In the genomic region with DNA sequence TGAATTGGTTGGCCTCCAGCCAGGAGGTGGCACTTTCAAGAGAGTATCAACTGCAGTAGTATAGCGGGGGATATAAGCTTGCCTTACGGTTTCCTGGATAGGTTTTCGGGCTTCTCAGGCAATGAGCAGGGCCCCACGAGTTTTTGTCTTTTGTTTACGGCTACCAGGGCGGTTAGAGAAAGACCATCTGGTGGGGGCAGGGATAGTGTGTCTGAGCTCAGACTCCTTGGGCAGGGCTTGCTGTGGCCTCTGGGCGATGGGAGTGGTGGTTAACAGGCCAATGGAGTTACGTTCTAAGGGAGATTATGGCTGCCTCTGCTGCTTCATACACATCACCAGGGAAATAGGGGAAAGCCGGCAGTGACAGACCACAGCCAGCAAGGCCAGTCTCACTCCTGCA, we compare ENCODE assay signal across 12 cellular contexts.
"Had no signal": no experiment of that assay in that cellular context is flagged by ENCODE, and none has a peak within 500 bp of the region (broad histone marks: within the 10 kb centered on the region; RNA-seq: fewer than 3 reads in every experiment).

No MANE protein-coding gene starts in this region.

- H3K9me3 Mint-ChIP-seq: dendritic cell treated with granulocyte-macrophage colony-stimulating factor and Interleukin-4, amounts not matched to agents 40 ng/mL and 50 ng/mL, for 4 days had no signal

- H3K9me3 ChIP-seq: uterus had no signal

- H3K27me3 ChIP-seq: uterus had no signal

- DNase-seq: activated gamma-delta T cell; activated T-cell treated with anti-CD3 and anti-CD28 coated beads, Interleukin-2, amount 50 U/mL, for 4 hours; anterior cingulate cortex; cerebellar nuclear complex; hypothalamus; mesenchymal stem cell; stimulated activated CD4-positive, alpha-beta T cell treated with anti-CD3 and anti-CD28 coated beads, Interleukin-4, amount 100 ng/mL, for 4 hours; T-helper 2 cell; uterus had no signal

- H3K27ac ChIP-seq: skin epidermis, uterus had no signal

- H3K27ac Mint-ChIP-seq: activated naive CD8-positive, alpha-beta T cell; dendritic cell treated with granulocyte-macrophage colony-stimulating factor and Interleukin-4, amounts not matched to agents 40 ng/mL and 50 ng/mL, for 4 days had no signal

- H3K4me1 ChIP-seq: uterus had no signal

- H3K4me3 Mint-ChIP-seq: activated naive CD8-positive, alpha-beta T cell; activated T-cell treated with anti-CD3 and anti-CD28 coated beads, Interleukin-2, amount 50 U/mL, for 4 hours; dendritic cell treated with granulocyte-macrophage colony-stimulating factor and Interleukin-4, amounts not matched to agents 40 ng/mL and 50 ng/mL, for 4 days had no signal

- H3K4me3 ChIP-seq: skin epidermis, uterus had no signal

- H3K27me3 Mint-ChIP-seq: activated naive CD8-positive, alpha-beta T cell; dendritic cell treated with granulocyte-macrophage colony-stimulating factor and Interleukin-4, amounts not matched to agents 40 ng/mL and 50 ng/mL, for 4 days had no signal

- H3K36me3 ChIP-seq: uterus had no signal
